Comparison of ENCODE assay signal across 3 cellular contexts in the genomic region with DNA sequence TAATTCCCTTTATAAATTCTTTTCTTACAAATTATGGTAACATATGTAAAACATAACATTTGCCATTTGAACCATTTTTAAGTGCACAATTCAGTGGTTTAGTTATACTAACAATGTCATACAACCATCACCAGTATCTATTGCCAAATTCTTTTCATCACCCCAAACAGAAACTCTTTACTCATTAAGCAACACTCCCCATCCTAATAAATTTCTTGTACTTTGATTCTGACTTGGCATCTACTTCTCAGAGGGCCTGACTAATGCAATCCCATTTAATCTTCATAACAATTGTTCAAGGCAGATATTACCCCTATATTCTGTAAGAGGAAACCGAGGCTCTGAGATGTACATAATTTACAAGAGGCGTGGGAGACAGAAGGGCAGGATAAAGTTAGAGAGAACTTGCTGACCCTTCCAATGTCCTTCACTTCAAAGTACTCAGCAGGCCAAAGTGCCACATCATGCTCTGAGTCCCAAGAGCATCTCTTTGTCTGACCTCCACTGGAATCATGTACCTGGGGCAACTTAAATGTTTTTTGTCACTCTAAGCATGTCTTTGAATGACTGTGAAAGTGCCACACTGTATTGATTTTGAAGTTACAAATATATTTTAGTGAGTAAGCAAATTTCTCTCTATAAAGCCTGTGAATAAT.
"Had no signal": no experiment of that assay in that cellular context is flagged by ENCODE, and none has a peak within 500 bp of the region (broad histone marks: within the 10 kb centered on the region; RNA-seq: fewer than 3 reads in every experiment).

No MANE protein-coding gene starts in this region.

- H3K4me3 ChIP-seq: GM12878 had no signal

- ATAC-seq: GM12878 had no signal

- DNase-seq: GDM1, GF-D8 had no signal
